Comparison of ENCODE assay signal across 11 cellular contexts in genomic region chr15:40252141-40252437, GRCh38. TPM values are rescaled to one million over a fixed set of nuclear protein-coding genes. Genes with fewer than 3 reads are reported as not detected.
DNase-seq lines count a peak whose midpoint lies in the region; ATAC-seq and TF ChIP-seq lines count a peak whose summit lies in the region.
"Had no signal": no experiment of that assay in that cellular context is flagged by ENCODE, and none has a peak within 500 bp of the region (broad histone marks: within the 10 kb centered on the region; RNA-seq: fewer than 3 reads in every experiment).

No MANE protein-coding gene starts in this region.

- ATAC-seq in left lung = peak; percentile 27
- no peak for ATAC-seq in GM18867 (IDR thresholded peaks at IDR 0.05; ENCODE audit: unreplicated experiment)

- no peak for TF ChIP-seq CTCF in left lung (IDR thresholded peaks at IDR 0.05)
- no peak for TF ChIP-seq CTCF in suprapubic skin (IDR thresholded peaks at IDR 0.05)

- H3K36me3 ChIP-seq in HUES64 (ENCODE audit: insufficient read depth, low read length) = no peaks in the 10 kb centered on the region
- no peaks in the 10 kb centered on the region for H3K36me3 ChIP-seq in duodenal mucosa (ENCODE audit: control insufficient read depth in 1 of 2, insufficient read depth in 2 of 2, low read length in 2 of 2)
- no peaks in the 10 kb centered on the region for H3K36me3 ChIP-seq in left lung
- H3K36me3 ChIP-seq in suprapubic skin = peaks cover 4% of the 10 kb centered on the region

- no peak for TF ChIP-seq POLR2A in suprapubic skin (IDR thresholded peaks at IDR 0.05)

- H3K4me1 ChIP-seq in HUES64 (ENCODE audit: insufficient read depth, low read length) (peaks cover 3% of the 10 kb centered on the region; the same call in 1 of the 2 replicates), duodenal mucosa (ENCODE audit: control insufficient read depth in 1 of 2, insufficient read depth in 2 of 2, low read length in 2 of 2) (peaks cover 8 to 9% of the 10 kb centered on the region in 2 donors), left lung (peaks cover 8 to 22% of the 10 kb centered on the region in 2 donors), suprapubic skin (peaks cover 53% of the 10 kb centered on the region)

- WGBS in HUES64 = 46% methylated on average over 27 of the region's 27 CpGs
- whole genome bisulfite sequencing in suprapubic skin = no CpG with 5 or more reads among the region's 27 CpGs

- intact Hi-C loops in left lung (cut with DNase I) = no loop called here

- H3K9ac ChIP-seq in HUES64 (ENCODE audit: low read depth, low read length) (peak overlapping the region; percentile 63; the same call in 1 of the 2 replicates), duodenal mucosa (ENCODE audit: low read depth in 1 of 2, low read length in 2 of 2) (no peak overlapping the region)
- H3K9ac ChIP-seq: KMS-11 had no signal

- H3K9me3 ChIP-seq in HUES64 (ENCODE audit: insufficient read depth, low read depth, low read length) = no peaks in the 10 kb centered on the region
- H3K9me3 ChIP-seq in duodenal mucosa (ENCODE audit: control insufficient read depth in 1 of 2, low read length in 2 of 2) = no peaks in the 10 kb centered on the region
- no peaks in the 10 kb centered on the region for H3K9me3 ChIP-seq in left lung
- no peaks in the 10 kb centered on the region for H3K9me3 ChIP-seq in suprapubic skin

- H3K27ac ChIP-seq in HUES64 (ENCODE audit: low read depth, low read length) (no peak overlapping the region), duodenal mucosa (ENCODE audit: low read depth, low read length) (no peak overlapping the region), left lung (no peak overlapping the region), suprapubic skin (peak overlapping the region; percentile 81)
- H3K27ac ChIP-seq: KMS-11 had no signal

- DNase-seq in left lung = no peak
- DNase-seq in suprapubic skin (ENCODE audit: low spot score in 2 of 2) = no peak
- no peak for DNase-seq in stimulated activated CD4-positive, alpha-beta T cell treated with anti-CD3 and anti-CD28 coated beads, Interleukin-1b, Interleukin-23, amount 100 ng/mL, for 48 hours
- no peak for DNase-seq in HUDEP-2 (lab: John Stamatoyannopoulos, UW; ENCODE audit: unreplicated experiment in 76 of 76)
- DNase-seq: cerebellar nuclear complex; NCI-H524 treated with DMSO at 0.1 percent for 48 hours; stimulated activated naive CD4-positive, alpha-beta T cell treated with Interleukin-2 at 50 U/mL for 16 hours had no signal

- no peak for TF ChIP-seq EP300 in suprapubic skin (IDR thresholded peaks at IDR 0.05)

- peak overlapping the region; percentile 60 for H3K4me3 ChIP-seq in HUES64 (ENCODE audit: low read length)
- peak overlapping the region; percentile 68 to 78 for H3K4me3 ChIP-seq in duodenal mucosa (ENCODE audit: low read depth in 1 of 2, low read length in 2 of 2)
- peak overlapping the region; percentile 43 to 54 for H3K4me3 ChIP-seq in left lung
- peak overlapping the region; percentile 64 for H3K4me3 ChIP-seq in suprapubic skin

- H3K27me3 ChIP-seq in HUES64 (ENCODE audit: insufficient read depth, low read length) (peaks cover 43% of the 10 kb centered on the region), duodenal mucosa (ENCODE audit: control insufficient read depth in 1 of 2, insufficient read depth in 2 of 2, low read length in 2 of 2) (peaks cover 3 to 6% of the 10 kb centered on the region in 2 donors), left lung (peaks cover 7 to 28% of the 10 kb centered on the region in 2 donors), suprapubic skin (peaks cover 2% of the 10 kb centered on the region)

RNA-seq across cellular contexts. Expression of gene PAK6, which starts 13.2 kb away (rescaled TPM):
- polyA plus RNA-seq in HUES64 (2013, experiment 1 of 2) = 2.1 TPM
- 5.2 TPM for polyA plus RNA-seq in HUES64 (2013, experiment 2 of 2)
- total RNA-seq in left lung = 10 to 100 TPM in 1 of 2 donors, 1 to 10 TPM in 1; 9.0 to 14.6 TPM
- total RNA-seq in suprapubic skin = 100 to 1,000 TPM in 1 of 4 donors, 10 to 100 TPM in 3; 71.7 to 145 (median 79.2) TPM

RNA-seq across cellular contexts. Expression of gene ANKRD63, which starts 30.8 kb away (rescaled TPM):
- polyA plus RNA-seq in HUES64 (2013, experiment 1 of 2) = not detected
- not detected for polyA plus RNA-seq in HUES64 (2013, experiment 2 of 2)
- total RNA-seq in left lung = not detected
- total RNA-seq in suprapubic skin = not detected

RNA-seq across cellular contexts. Expression of gene PLCB2, which starts 55.6 kb away (rescaled TPM):
- 7.3 TPM for polyA plus RNA-seq in HUES64 (2013, experiment 1 of 2)
- 11.2 TPM for polyA plus RNA-seq in HUES64 (2013, experiment 2 of 2)
- total RNA-seq in left lung = 10 to 100 TPM; 30.8 to 86.4 TPM
- 1 to 10 TPM in 3 of 4 donors, under 1 TPM in 1; 0.34 to 3.0 (median 2.0) TPM for total RNA-seq in suprapubic skin

Comparison
In these comparisons a context has a peak if more than half of its experiments do, and no peak if none do; other contexts are left out.
1. RNA of gene PAK6, which starts 13.2 kb away (total RNA-seq): 71.7 to 145 TPM in suprapubic skin; 9.0 to 14.6 TPM in left lung; every median in the first group is over 4 times any median in the second.
2. RNA of gene PLCB2, which starts 55.6 kb away (total RNA-seq): 30.8 to 86.4 TPM in left lung; 0.34 to 3.0 TPM in suprapubic skin; every median in the first group is over 4 times any median in the second.
3. Peak in every context shown above with its lines, with median percentiles within 50 percentile points of each other: H3K4me3 ChIP-seq.